ENCODE assay signal across 8 cellular contexts in genomic region chr3:129606522-129607390, GRCh38. TPM values are rescaled to one million over a fixed set of nuclear protein-coding genes. Genes with fewer than 3 reads are reported as not detected.
DNase-seq lines count a peak whose midpoint lies in the region; ATAC-seq and TF ChIP-seq lines count a peak whose summit lies in the region.

Gene PLXND1 (minus strand): TSS chr3:129606676. CDS start chr3:129606639, 37 bp downstream.

- H2AFZ ChIP-seq in PC-9 = peak within 1 kb of the TSS; percentile 88

- H3K9me2 ChIP-seq in PC-9 (ENCODE audit: insufficient read depth) = no peaks in the 10 kb centered on the region

- H3K4me3 ChIP-seq in PC-9 (peak within 1 kb of the TSS; percentile 71), cardiac muscle cell (peak within 1 kb of the TSS; percentile 53)

- peaks cover 20% of the 10 kb centered on the region; the same call in 1 of the 2 replicates for H3F3A ChIP-seq in PC-9 (ENCODE audit: insufficient read depth, low read depth)

- peak within 1 kb of the TSS; percentile 95 for H3K4me3 Mint-ChIP-seq in HFFc6

- peaks cover 31% of the 10 kb centered on the region for H3K79me2 ChIP-seq in PC-9 (ENCODE audit: low read depth)

- H3K27me3 ChIP-seq in PC-9 (ENCODE audit: insufficient read depth, low read depth) = peaks cover 9% of the 10 kb centered on the region; the same call in 1 of the 2 replicates
- H3K27me3 ChIP-seq in cardiac muscle cell = peaks cover 24% of the 10 kb centered on the region

- ATAC-seq in omental fat pad (ENCODE audit: low FRiP score) (peak; percentile 72), HG03108 (IDR thresholded peaks at IDR 0.05; ENCODE audit: unreplicated experiment) (no peak), GM18520 (IDR thresholded peaks at IDR 0.05; ENCODE audit: unreplicated experiment) (no peak)

- H3K9me3 ChIP-seq in PC-9 (ENCODE audit: insufficient read depth, low read depth) = no peaks in the 10 kb centered on the region
- H3K9me3 ChIP-seq in cardiac muscle cell (ENCODE audit: low read depth) = no peaks in the 10 kb centered on the region

- DNase-seq in C1 segment of cervical spinal cord (lab: John Stamatoyannopoulos, UW) (peak in 11 of 14 donors; percentile 9 to 75 (median 56)), HFFc6 (peak; percentile 30), PC-9 (peak in 1 of 2 experiments; percentile 74), amniotic epithelial cell (ENCODE audit: low read depth) (peak; percentile 47), cardiac muscle cell (ENCODE audit: low read depth in 1 of 2, low spot score in 1 of 2) (peak; percentile 77 to 86), omental fat pad (ENCODE audit: low spot score) (no peak)

- no peaks in the 10 kb centered on the region; the same call in 1 of the 2 replicates for H3K27me3 Mint-ChIP-seq in HFFc6 (ENCODE audit: insufficient read depth)

- no peak for TF ChIP-seq CTCF in HFFc6 (IDR thresholded peaks at IDR 0.05)
- TF ChIP-seq CTCF in PC-9 (conservative IDR thresholded peaks at IDR 0.05) = no peak
- TF ChIP-seq CTCF in cardiac muscle cell (IDR thresholded peaks at IDR 0.05; ENCODE audit: low read depth, low read length) = no peak
- no peak for TF ChIP-seq CTCF in omental fat pad (IDR thresholded peaks at IDR 0.05)

- H3K36me3 ChIP-seq in PC-9 (ENCODE audit: low read depth) (no peaks in the 10 kb centered on the region), cardiac muscle cell (no peaks in the 10 kb centered on the region)

- H3K4me2 ChIP-seq in PC-9 = peak within 1 kb of the TSS; percentile 80

- POLR2A ChIA-PET in PC-9 (lab: Charles Lee; ENCODE audit: unreplicated experiment) = no interaction called here

- no peak within 1 kb of the TSS for H3K27ac ChIP-seq in PC-9
- H3K27ac ChIP-seq in cardiac muscle cell = no peak within 1 kb of the TSS

- no TSS peak for BruUV-seq in PC-9 (replicated peaks; lab: Mats Ljungman, UMichigan)

- peak within 1 kb of the TSS; percentile 92 for H3K27ac Mint-ChIP-seq in HFFc6

- peaks cover 78% of the 10 kb centered on the region for H3K4me1 Mint-ChIP-seq in HFFc6 (ENCODE audit: low read depth)

- peaks cover 29% of the 10 kb centered on the region for H3K4me1 ChIP-seq in PC-9 (replicated peaks; ENCODE audit: insufficient read depth)
- H3K4me1 ChIP-seq in cardiac muscle cell (ENCODE audit: low read depth) = peaks cover 16% of the 10 kb centered on the region

- intact Hi-C loops in PC-9 (cut with micrococcal nuclease; ENCODE audit: unreplicated experiment) = no loop called here

- CTCF ChIA-PET in PC-9 (lab: Charles Lee) = interaction anchor here (1.8 kb wide), 1 partner anchor 117 kb away, joined by 3 read pairs; no protein-coding TSS in a partner anchor

- peaks cover 8% of the 10 kb centered on the region for H4K20me1 ChIP-seq in PC-9 (ENCODE audit: insufficient read depth)

- H3K9me3 Mint-ChIP-seq in HFFc6 = no peaks in the 10 kb centered on the region

- H3K36me3 Mint-ChIP-seq in HFFc6 (ENCODE audit: low read depth) = no peaks in the 10 kb centered on the region

RNA-seq across cellular contexts. Expression of gene PLXND1, which starts in this region (rescaled TPM):
- 100 to 1,000 TPM in 5 of 6 experiments, 10 to 100 TPM in 1; 86.7 to 118 (median 108) TPM for total RNA-seq in HFFc6 (2021; fragmentation: NEBNext Ultra II Directional; extraction: Animal tissue kit (Norgen Biotek cat#: 25700))
- 44.4 and 50.4 TPM in 2 replicates for total RNA-seq in PC-9 (2021)
- 24.6 and 56.5 TPM in 2 replicates for total RNA-seq in cardiac muscle cell
- polyA plus RNA-seq in cardiac muscle cell = 15.0 and 30.3 TPM in 2 replicates
- total RNA-seq in omental fat pad = 100 to 1,000 TPM in 3 of 4 donors, 10 to 100 TPM in 1; 82.7 to 364 (median 170) TPM
